In genomic region chr1:46527474-46528296, GRCh38 we compare ENCODE assay signal across 8 cellular contexts. TPM values are rescaled to one million over a fixed set of nuclear protein-coding genes. Genes with fewer than 3 reads are reported as not detected.
DNase-seq lines count a peak whose midpoint lies in the region; ATAC-seq and TF ChIP-seq lines count a peak whose summit lies in the region.

No MANE protein-coding gene starts in this region.

- DNase-seq in SHP77 (lab: John Stamatoyannopoulos, UW), result peak; percentile 32 to 61
- no peak for DNase-seq in SHP77 treated with DMSO at 0.1 percent for 48 hours (lab: John Stamatoyannopoulos, UW)
- peak; percentile 83 for DNase-seq in KBM-7
- peak; percentile 63 for DNase-seq in RPMI7951 (ENCODE audit: low read depth)
- DNase-seq in foreskin fibroblast, result peak; percentile 61 to 89
- DNase-seq in omental fat pad (ENCODE audit: low spot score), result peak; percentile 81
- peak; percentile 84 to 87 for DNase-seq in tibial artery

- H3K27me3 Mint-ChIP-seq in activated T-helper 17 cell treated with anti-CD3 and anti-CD28 coated beads, Interleukin-2, amount 50 U/mL, for 72 hours, result peaks cover 27% of the 10 kb centered on the region

- H3K4me1 ChIP-seq in tibial artery, result peaks cover 0 to 8% (median under 1%) of the 10 kb centered on the region in 4 donors

- H3K4me3 ChIP-seq in foreskin fibroblast (ENCODE audit: low read depth in 1 of 2, low read length in 2 of 2) (no peak overlapping the region), tibial artery (no peak overlapping the region)

- H3K27me3 ChIP-seq in tibial artery, result peaks cover 0 to 51% of the 10 kb centered on the region in 2 donors

- H3K27ac Mint-ChIP-seq in activated T-helper 17 cell treated with anti-CD3 and anti-CD28 coated beads, Interleukin-2, amount 50 U/mL, for 72 hours, result peak overlapping the region; percentile 14

- no peaks in the 10 kb centered on the region for H3K9me3 ChIP-seq in tibial artery

- H3K36me3 ChIP-seq in tibial artery, result no peaks in the 10 kb centered on the region

- H3K4me3 Mint-ChIP-seq in activated T-helper 17 cell treated with anti-CD3 and anti-CD28 coated beads, Interleukin-2, amount 50 U/mL, for 72 hours, result no peak overlapping the region

- peaks cover 10% of the 10 kb centered on the region for H3K4me1 Mint-ChIP-seq in activated T-helper 17 cell treated with anti-CD3 and anti-CD28 coated beads, Interleukin-2, amount 50 U/mL, for 72 hours

- in situ Hi-C loops in KBM-7 (cut with MboI; ENCODE audit: low pct_unique_long_range_greater_than_20kb, low sequenced_read_pairs), result no loop called here

- H3K27ac ChIP-seq in tibial artery, result no peak overlapping the region

- intact Hi-C loops in tibial artery (cut with DNase I; ENCODE audit: low total_unique reads), result loop anchor here (1.0 to 5.0 kb wide), 3 partner anchors 50 to 121 kb away; no protein-coding TSS in a partner anchor

- TF ChIP-seq CTCF in foreskin fibroblast (IDR thresholded peaks at IDR 0.05; ENCODE audit: low read depth, low read length) (peak; percentile 92), omental fat pad (IDR thresholded peaks at IDR 0.05) (peak in 2 of 3 donors; percentile 37 to 48), tibial artery (IDR thresholded peaks at IDR 0.05) (peak; percentile 88 to 93)

- ATAC-seq in activated T-helper 17 cell treated with anti-CD3 and anti-CD28 coated beads, Interleukin-2, amount 50 U/mL, for 72 hours (replicated peaks), result peak; percentile 74
- peak; percentile 78 for ATAC-seq in omental fat pad (ENCODE audit: low FRiP score)

- no peaks in the 10 kb centered on the region for H3K36me3 Mint-ChIP-seq in activated T-helper 17 cell treated with anti-CD3 and anti-CD28 coated beads, Interleukin-2, amount 50 U/mL, for 72 hours (ENCODE audit: low read depth)

- H3K9me3 Mint-ChIP-seq in activated T-helper 17 cell treated with anti-CD3 and anti-CD28 coated beads, Interleukin-2, amount 50 U/mL, for 72 hours, result no peaks in the 10 kb centered on the region

RNA-seq across cellular contexts. Expression of gene KNCN, which starts 23.8 kb away (rescaled TPM):
- total RNA-seq in RPMI7951 (2014; rRNA removed; shearing (Covaris generic)), result not detected in 2 replicates
- total RNA-seq in activated T-helper 17 cell treated with anti-CD3 and anti-CD28 coated beads, Interleukin-2, amount 50 U/mL, for 72 hours, result not detected
- total RNA-seq in omental fat pad, result not detected

RNA-seq across cellular contexts. Expression of gene DMBX1, which starts 38.0 kb away (rescaled TPM):
- not detected in 2 replicates for total RNA-seq in RPMI7951 (2014; rRNA removed; shearing (Covaris generic))
- total RNA-seq in activated T-helper 17 cell treated with anti-CD3 and anti-CD28 coated beads, Interleukin-2, amount 50 U/mL, for 72 hours, result under 1 TPM; 0.43 to 0.58 TPM
- total RNA-seq in omental fat pad, result not detected
